38 cellular contexts compared by ENCODE assay signal in genomic region chr12:69846976-69847375, GRCh38. TPM values are rescaled to one million over a fixed set of nuclear protein-coding genes. Genes with fewer than 3 reads are reported as not detected.
"Had no signal": no experiment of that assay in that cellular context is flagged by ENCODE, and none has a peak within 500 bp of the region (broad histone marks: within the 10 kb centered on the region; RNA-seq: fewer than 3 reads in every experiment).

No MANE protein-coding gene starts in this region.

- H3K36me3 ChIP-seq: adrenal gland, breast epithelium, Peyer's patch had no signal

- DNase-seq: activated B cell treated with CpG ODN at 0.5 μM for 24 hours; activated CD4-positive, alpha-beta memory T cell treated with anti-CD3 and anti-CD28 coated beads for 36 hours; activated CD4-positive, alpha-beta T cell treated with anti-CD3 and anti-CD28 coated beads for 4 hours; activated CD4-positive, alpha-beta T cell treated with anti-CD3 and anti-CD28 coated beads, Interleukin-2, amount 50 U/mL, for 1 hour; activated CD4-positive, CD25-positive, alpha-beta regulatory T cell treated with anti-CD3 and anti-CD28 coated beads, Interleukin-2, amount 50 U/mL, for 72 hours; activated CD8-positive, alpha-beta memory T cell treated with anti-CD3 and anti-CD28 coated beads, Interleukin-2, amount 50 U/mL, for 4 hours; activated gamma-delta T cell treated with Interleukin-2 at 50 U/mL for 16 hours; activated naive CD4-positive, alpha-beta T cell treated with anti-CD3 and anti-CD28 coated beads for 36 hours; activated T-cell treated with anti-CD3 and anti-CD28 coated beads for 4 hours; activated T-cell treated with anti-CD3 and anti-CD28 coated beads, Interleukin-2, amount 50 U/mL, for 4 hours; adrenal gland; body of pancreas; NCI-H1092 treated with DMSO at 0.1 percent for 48 hours; NCI-H1417; NCI-H146; NCI-H187; NCI-H2029 treated with DMSO at 0.1 percent for 48 hours; NCI-H2107; NCI-H226; NCI-H446 treated with DMSO at 0.1 percent for 48 hours; NCI-H524 treated with DMSO at 0.1 percent for 48 hours; NCI-H748 treated with DMSO at 0.1 percent for 48 hours; NK-92 treated with Interleukin-12 subunit alpha and Interleukin-12 subunit beta, amount 100 ng/mL, for 24 hours; PC-3; Peyer's patch; SIG-M5; T-cell; T-helper 17 cell; T-helper 9 cell had no signal

- ATAC-seq: activated naive CD4-positive, alpha-beta T cell treated with anti-CD3 and anti-CD28 coated beads, Interleukin-2, amount 50 U/mL, for 72 hours; activated T-cell treated with anti-CD3 and anti-CD28 coated beads, Interleukin-2, amount 50 U/mL, for 4 hours; body of pancreas; K562; PC-3; Right ventricle myocardium inferior; SK-N-SH treated with all-trans-retinoic acid at 6 μM for 48 hours; T-cell; T-helper 17 cell had no signal

- FAIRE-seq: astrocyte had no signal

- H3K4me3 ChIP-seq: adrenal gland, body of pancreas, breast epithelium, K562, Peyer's patch had no signal

- H3K27me3 ChIP-seq: adrenal gland, body of pancreas, breast epithelium, Peyer's patch had no signal

RNA-seq across cellular contexts. Expression of gene MYRFL, which starts 21.9 kb away (rescaled TPM):
- total RNA-seq: activated B cell treated with CpG ODN at 0.5 μM for 24 hours; activated CD4-positive, alpha-beta memory T cell treated with anti-CD3 and anti-CD28 coated beads for 36 hours; activated naive CD4-positive, alpha-beta T cell treated with anti-CD3 and anti-CD28 coated beads for 36 hours; activated naive CD4-positive, alpha-beta T cell treated with anti-CD3 and anti-CD28 coated beads, Interleukin-2, amount 50 U/mL, for 72 hours; activated T-cell treated with anti-CD3 and anti-CD28 coated beads, Interleukin-2, amount 50 U/mL, for 4 hours; activated T-helper 1 cell treated with anti-CD3 and anti-CD28 coated beads, Interleukin-12 subunit alpha, Interleukin-12 subunit beta, Interleukin-2, Interleukin-4 antibody, amounts not matched to agents 30 ng/mL and 10 ng/mL and 1 ng/mL, durations not matched to agents 14 hours and 24 hours and 36 hours; K562; M059J; PC-3; SK-MEL-5; T-cell; T-helper 17 cell had no signal
